In genomic region chr3:7978104-7978457, GRCh38 we compare ENCODE assay signal across 10 cellular contexts.
DNase-seq lines count a peak whose midpoint lies in the region; ATAC-seq and TF ChIP-seq lines count a peak whose summit lies in the region.
"Had no signal": no experiment of that assay in that cellular context is flagged by ENCODE, and none has a peak within 500 bp of the region (broad histone marks: within the 10 kb centered on the region; RNA-seq: fewer than 3 reads in every experiment).

No MANE protein-coding gene starts in this region.

- H3K27ac Mint-ChIP-seq in GM23338: no peak overlapping the region
- H3K27ac Mint-ChIP-seq in stimulated activated naive B cell treated with anti-CD40 and anti-IgM and Interleukin-4, amounts not matched to agents 10 μg/mL and 1 μg/mL and 100 μg/mL, for 72 hours: no peak overlapping the region
- H3K27ac Mint-ChIP-seq: activated CD8-positive, alpha-beta memory T cell treated with anti-CD3 and anti-CD28 coated beads, Interleukin-2, amount 10 ng/mL, durations not matched to agents 7 days and 5 days; naive B cell had no signal

- no peak overlapping the region for H3K4me3 Mint-ChIP-seq in GM23338
- H3K4me3 Mint-ChIP-seq in stimulated activated naive B cell treated with anti-CD40 and anti-IgM and Interleukin-4, amounts not matched to agents 10 μg/mL and 1 μg/mL and 100 μg/mL, for 72 hours: no peak overlapping the region
- H3K4me3 Mint-ChIP-seq: activated CD8-positive, alpha-beta memory T cell treated with anti-CD3 and anti-CD28 coated beads, Interleukin-2, amount 10 ng/mL, durations not matched to agents 7 days and 5 days had no signal

- no peaks in the 10 kb centered on the region for H3K36me3 Mint-ChIP-seq in GM23338 (ENCODE audit: low read depth)
- no peaks in the 10 kb centered on the region for H3K36me3 Mint-ChIP-seq in stimulated activated naive B cell treated with anti-CD40 and anti-IgM and Interleukin-4, amounts not matched to agents 10 μg/mL and 1 μg/mL and 100 μg/mL, for 72 hours
- H3K36me3 Mint-ChIP-seq: activated CD8-positive, alpha-beta memory T cell treated with anti-CD3 and anti-CD28 coated beads, Interleukin-2, amount 10 ng/mL, durations not matched to agents 7 days and 5 days; naive B cell had no signal

- H3K4me1 Mint-ChIP-seq in GM23338: peaks cover 5% of the 10 kb centered on the region
- no peaks in the 10 kb centered on the region for H3K4me1 Mint-ChIP-seq in stimulated activated naive B cell treated with anti-CD40 and anti-IgM and Interleukin-4, amounts not matched to agents 10 μg/mL and 1 μg/mL and 100 μg/mL, for 72 hours
- H3K4me1 Mint-ChIP-seq: activated CD8-positive, alpha-beta memory T cell treated with anti-CD3 and anti-CD28 coated beads, Interleukin-2, amount 10 ng/mL, durations not matched to agents 7 days and 5 days; naive B cell had no signal

- intact Hi-C loops in heart left ventricle (cut with DNase I): loop anchor here in 1 of 10 donors (10.0 kb wide), 1 partner anchor 117 kb away; no protein-coding TSS in a partner anchor

- H3K27me3 ChIP-seq in GM23338 (ENCODE audit: insufficient read depth) (no peaks in the 10 kb centered on the region), SJCRH30 (no peaks in the 10 kb centered on the region), heart left ventricle (no peaks in the 10 kb centered on the region)

- H3K79me2 ChIP-seq in GM23338 (replicated peaks; ENCODE audit: insufficient read depth): no peaks in the 10 kb centered on the region

- 17 to 36% (median 23%) methylated on average over 5 to 6 of the region's 6 CpGs for WGBS in heart left ventricle, 4 donors

- no peaks in the 10 kb centered on the region; the same call in 2 of the 3 replicates for H3K9me3 Mint-ChIP-seq in GM23338
- no peaks in the 10 kb centered on the region for H3K9me3 Mint-ChIP-seq in stimulated activated naive B cell treated with anti-CD40 and anti-IgM and Interleukin-4, amounts not matched to agents 10 μg/mL and 1 μg/mL and 100 μg/mL, for 72 hours

- peaks cover 5% of the 10 kb centered on the region for H3K27me3 Mint-ChIP-seq in GM23338 (ENCODE audit: insufficient read depth, low read depth, poor library complexity)
- no peaks in the 10 kb centered on the region for H3K27me3 Mint-ChIP-seq in stimulated activated naive B cell treated with anti-CD40 and anti-IgM and Interleukin-4, amounts not matched to agents 10 μg/mL and 1 μg/mL and 100 μg/mL, for 72 hours
- H3K27me3 Mint-ChIP-seq: activated CD8-positive, alpha-beta memory T cell treated with anti-CD3 and anti-CD28 coated beads, Interleukin-2, amount 10 ng/mL, durations not matched to agents 7 days and 5 days; naive B cell had no signal

- H2AFZ ChIP-seq in GM23338: no peak overlapping the region

- H3K4me3 ChIP-seq in GM23338: no peak overlapping the region
- no peak overlapping the region for H3K4me3 ChIP-seq in SJCRH30
- no peak overlapping the region for H3K4me3 ChIP-seq in heart left ventricle

- no peak for TF ChIP-seq POLR2A in heart left ventricle (IDR thresholded peaks at IDR 0.05)

- peak; percentile 34; the same call in 2 of the 3 replicates for ATAC-seq in GM23338
- peak; percentile 26 to 78 (median 67) for ATAC-seq in heart left ventricle
- peak; percentile 25 to 52 for ATAC-seq in stimulated activated naive B cell treated with anti-CD40 and anti-IgM and Interleukin-4, amounts not matched to agents 10 μg/mL and 1 μg/mL and 100 μg/mL, for 72 hours (replicated peaks)
- ATAC-seq: activated CD8-positive, alpha-beta memory T cell treated with anti-CD3 and anti-CD28 coated beads, Interleukin-2, amount 10 ng/mL, durations not matched to agents 7 days and 5 days had no signal

- H3K4me1 ChIP-seq in GM23338 (ENCODE audit: insufficient read depth) (no peaks in the 10 kb centered on the region), SJCRH30 (no peaks in the 10 kb centered on the region), heart left ventricle (peaks cover 0 to 11% (median 3%) of the 10 kb centered on the region in 12 donors)

- no peak for DNase-seq in GM23338 (ENCODE audit: low spot score)
- DNase-seq in SJCRH30: peak; percentile 15 to 29
- DNase-seq in heart left ventricle: peak in 4 of 5 donors; percentile 21 to 48 (median 27)
- DNase-seq in stimulated activated naive B cell treated with anti-CD40 and anti-IgM and Interleukin-4, amounts not matched to agents 10 μg/mL and 1 μg/mL and 100 μg/mL, for 72 hours: no peak
- DNase-seq in NOMO-1 treated with DMSO at 0.1 percent for 48 hours (lab: John Stamatoyannopoulos, UW; ENCODE audit: unreplicated experiment): no peak
- DNase-seq in stimulated activated naive CD4-positive, alpha-beta T cell (lab: John Stamatoyannopoulos, UW): no peak
- DNase-seq in activated naive CD4-positive, alpha-beta T cell (lab: John Stamatoyannopoulos, UW): no peak
- DNase-seq: activated CD8-positive, alpha-beta memory T cell treated with anti-CD3 and anti-CD28 coated beads, Interleukin-2, amount 10 ng/mL, durations not matched to agents 7 days and 5 days; naive B cell; stimulated activated CD8-positive, alpha-beta memory T cell treated with anti-CD3 and anti-CD28 coated beads, Interleukin-4, amount 100 ng/mL, for 48 hours had no signal

- no peaks in the 10 kb centered on the region for H3K36me3 ChIP-seq in GM23338 (ENCODE audit: insufficient read depth)
- no peaks in the 10 kb centered on the region for H3K36me3 ChIP-seq in SJCRH30
- no peaks in the 10 kb centered on the region for H3K36me3 ChIP-seq in heart left ventricle

- H3K9me3 ChIP-seq in SJCRH30 (replicated peaks): no peaks in the 10 kb centered on the region
- H3K9me3 ChIP-seq in heart left ventricle: no peaks in the 10 kb centered on the region

- peaks cover 5% of the 10 kb centered on the region; the same call in 1 of the 2 replicates for H3K9me2 ChIP-seq in GM23338 (ENCODE audit: insufficient read depth)

- H3F3A ChIP-seq in GM23338 (replicated peaks; ENCODE audit: low read depth): no peaks in the 10 kb centered on the region

- TF ChIP-seq CTCF in GM23338 (conservative IDR thresholded peaks at IDR 0.05; ENCODE audit: low read depth in 2 of 2) (no peak), heart left ventricle (IDR thresholded peaks at IDR 0.05) (no peak)

- no peaks in the 10 kb centered on the region for H4K20me1 ChIP-seq in GM23338 (replicated peaks; ENCODE audit: insufficient read depth)

- H3K27ac ChIP-seq in GM23338 (ENCODE audit: low read depth) (no peak overlapping the region), SJCRH30 (no peak overlapping the region), heart left ventricle (no peak overlapping the region)

- no peak overlapping the region for H3K4me2 ChIP-seq in GM23338

TF ChIP-seq in GM23338, 12 proteins besides CTCF, POLR2A, EP300 and RAD21 (continues in another document):
- TF ChIP-seq EZH2phosphoT487 (IDR thresholded peaks at IDR 0.05; ENCODE audit: unreplicated experiment): no peak
- TF ChIP-seq ZNF462 (CRISPR knock-in tag; IDR thresholded peaks at IDR 0.05): no peak

Comparison
In these comparisons a context has a peak if more than half of its experiments do, and no peak if none do; other contexts are left out.
1. DNase-seq: peak in SJCRH30 (2 of 2) and heart left ventricle (4 of 5); none in GM23338 (single experiment), stimulated activated naive B cell treated with anti-CD40 and anti-IgM and Interleukin-4, amounts not matched to agents 10 μg/mL and 1 μg/mL and 100 μg/mL, for 72 hours (single experiment), NOMO-1 treated with DMSO at 0.1 percent for 48 hours (single experiment), stimulated activated naive CD4-positive, alpha-beta T cell (0 of 6) and activated naive CD4-positive, alpha-beta T cell (0 of 4).
2. Peak in every context shown above with its lines, with median percentiles within 50 percentile points of each other: ATAC-seq.